Comparison of ENCODE assay signal across 20 cellular contexts in genomic region chr12:51779876-51780275, GRCh38.
"Had no signal": no experiment of that assay in that cellular context is flagged by ENCODE, and none has a peak within 500 bp of the region (broad histone marks: within the 10 kb centered on the region; RNA-seq: fewer than 3 reads in every experiment).

No MANE protein-coding gene starts in this region.

- FAIRE-seq: keratinocyte, urothelium cell line had no signal

- H3K27me3 ChIP-seq: dorsolateral prefrontal cortex, thyroid gland had no signal

- H3K27ac ChIP-seq: heart right ventricle, left ventricle myocardium inferior, lower lobe of right lung, parathyroid adenoma, psoas muscle, stomach, thyroid gland had no signal

- H3K9me3 ChIP-seq: heart right ventricle, left ventricle myocardium inferior, lower lobe of right lung, psoas muscle, stomach, thyroid gland had no signal

- H3K27ac Mint-ChIP-seq: nephron, type B pancreatic cell had no signal

- DNase-seq: cortex of kidney; dorsolateral prefrontal cortex; effector CD8-positive, alpha-beta T cell; foreskin melanocyte; heart right ventricle; left ventricle myocardium inferior; lower lobe of right lung; mesenchymal stem cell; midbrain; psoas muscle; stimulated activated CD4-positive, alpha-beta T cell treated with anti-CD3 and anti-CD28 coated beads, Interleukin-2, amount 100 ng/mL, for 24 hours; stimulated activated naive CD4-positive, alpha-beta T cell; stomach; thyroid gland had no signal

- H3K36me3 ChIP-seq: heart right ventricle, left ventricle myocardium inferior, lower lobe of right lung, stomach, thyroid gland had no signal

- H3K4me1 ChIP-seq: heart right ventricle, left ventricle myocardium inferior, lower lobe of right lung, parathyroid adenoma, psoas muscle, thyroid gland had no signal

- H3K4me1 Mint-ChIP-seq: nephron had no signal

- H3K4me3 Mint-ChIP-seq: nephron, type B pancreatic cell had no signal

- H3K27me3 Mint-ChIP-seq: type B pancreatic cell had no signal

- H3K4me3 ChIP-seq: dorsolateral prefrontal cortex, heart right ventricle, left ventricle myocardium inferior, lower lobe of right lung, psoas muscle, stomach, thyroid gland had no signal

- H3K9me3 Mint-ChIP-seq: nephron, type B pancreatic cell had no signal

- ATAC-seq: heart right ventricle, lower lobe of right lung, psoas muscle, sciatic nerve had no signal
